ENCODE assay signal across 8 cellular contexts in genomic region chr1:224542783-224543440, GRCh38.
A peak's percentile ranks its signal among the peaks of the same experiment; 100 is the strongest.
DNase-seq lines count a peak whose midpoint lies in the region; ATAC-seq and TF ChIP-seq lines count a peak whose summit lies in the region.

No MANE protein-coding gene starts in this region.

- H3K27ac ChIP-seq in Karpas-422 (ENCODE audit: low read length), result no peak overlapping the region

- no peaks in the 10 kb centered on the region for H3K4me1 ChIP-seq in Karpas-422 (ENCODE audit: low read length)

- H3K4me3 Mint-ChIP-seq in WTC11 (no peak overlapping the region), nephron progenitor cell (no peak overlapping the region)

- no peaks in the 10 kb centered on the region for H3K79me2 ChIP-seq in Karpas-422 (ENCODE audit: low read length)

- H3K27me3 Mint-ChIP-seq in WTC11 (ENCODE audit: low read depth) (peaks cover 8% of the 10 kb centered on the region), nephron progenitor cell (ENCODE audit: low read depth, poor library complexity) (no peaks in the 10 kb centered on the region)

- no peaks in the 10 kb centered on the region for H3K27me3 ChIP-seq in Karpas-422 (ENCODE audit: low read length)

- no peak overlapping the region for H3K4me3 ChIP-seq in Karpas-422 (ENCODE audit: low read length)

- H3K36me3 Mint-ChIP-seq in WTC11, result no peaks in the 10 kb centered on the region
- H3K36me3 Mint-ChIP-seq in nephron progenitor cell (ENCODE audit: low read depth), result peaks cover 4% of the 10 kb centered on the region

- no peak overlapping the region for H3K9ac ChIP-seq in Karpas-422 (ENCODE audit: low read length)

- H3K27ac Mint-ChIP-seq in WTC11, result no peak overlapping the region
- no peak overlapping the region for H3K27ac Mint-ChIP-seq in nephron progenitor cell

- peak; percentile 22; the same call in 1 of the 2 replicates for ATAC-seq in WTC11

- H3K4me1 Mint-ChIP-seq in WTC11 (peaks cover 8% of the 10 kb centered on the region), nephron progenitor cell (peaks cover 9% of the 10 kb centered on the region)

- POLR2A ChIA-PET in WTC11 (lab: Charles Lee), result no interaction called here

- no peaks in the 10 kb centered on the region for H3K9me2 ChIP-seq in Karpas-422 (replicated peaks; ENCODE audit: insufficient read depth, low read length)

- no peak overlapping the region for H3K4me2 ChIP-seq in Karpas-422 (ENCODE audit: low read depth, low read length, poor library complexity, severe bottlenecking)

- DNase-seq in AG08395 (ENCODE audit: low spot score) (peak; percentile 92), HS-27A (ENCODE audit: low read depth) (peak; percentile 93), WTC11 (ENCODE audit: low spot score) (no peak), iris pigment epithelial cell (ENCODE audit: low read depth) (peak; percentile 97), NCI-H2227 (lab: John Stamatoyannopoulos, UW; ENCODE audit: unreplicated experiment) (no peak), NCI-H1048 (lab: John Stamatoyannopoulos, UW) (no peak), Karpas-422 (no peak), nephron progenitor cell (no peak)

- H3K9me3 Mint-ChIP-seq in WTC11 (peaks cover 25% of the 10 kb centered on the region), nephron progenitor cell (peaks cover 3% of the 10 kb centered on the region)

- TF ChIP-seq CTCF in WTC11 (IDR thresholded peaks at IDR 0.05) (no peak), nephron progenitor cell (IDR thresholded peaks at IDR 0.05) (no peak)

- H3K9me3 ChIP-seq in Karpas-422 (ENCODE audit: low read length), result no peaks in the 10 kb centered on the region

- CTCF ChIA-PET in WTC11 (lab: Charles Lee), result interaction anchor here (1.2 kb wide), 1 partner anchor 380 kb away, joined by 4 read pairs; no protein-coding TSS in a partner anchor

- no peaks in the 10 kb centered on the region for H4K20me1 ChIP-seq in Karpas-422 (ENCODE audit: insufficient read depth, low read depth, low read length)

- no peak overlapping the region for H2AFZ ChIP-seq in Karpas-422 (ENCODE audit: low read length)

- no peaks in the 10 kb centered on the region for H3K36me3 ChIP-seq in Karpas-422 (ENCODE audit: insufficient read depth, low read length)

TF ChIP-seq in WTC11, 78 proteins besides CTCF, POLR2A, EP300 and RAD21 (continues in another document):
- TF ChIP-seq ZNF138 (CRISPR knock-in tag; conservative IDR thresholded peaks at IDR 0.05) (no peak), ZMAT4 (CRISPR knock-in tag; IDR thresholded peaks at IDR 0.05) (no peak), ZNF532 (CRISPR knock-in tag; IDR thresholded peaks at IDR 0.05; ENCODE audit: borderline replicate concordance) (no peak), ZNF423 (CRISPR knock-in tag; IDR thresholded peaks at IDR 0.05) (no peak), ZNF425 (CRISPR knock-in tag; conservative IDR thresholded peaks at IDR 0.05) (no peak), NFYB (CRISPR knock-in tag; conservative IDR thresholded peaks at IDR 0.05; ENCODE audit: low read depth) (no peak), FOXP1 (CRISPR knock-in tag; IDR thresholded peaks at IDR 0.05; ENCODE audit: borderline replicate concordance) (no peak), TCF7 (CRISPR knock-in tag; IDR thresholded peaks at IDR 0.05; ENCODE audit: low read depth) (no peak), FOXJ3 (CRISPR knock-in tag; IDR thresholded peaks at IDR 0.05; ENCODE audit: borderline replicate concordance) (no peak), ATF3 (CRISPR knock-in tag; conservative IDR thresholded peaks at IDR 0.05) (no peak), E2F5 (CRISPR knock-in tag; IDR thresholded peaks at IDR 0.05) (no peak), PRDM15 (CRISPR knock-in tag; IDR thresholded peaks at IDR 0.05) (no peak), ZNF121 (CRISPR knock-in tag; IDR thresholded peaks at IDR 0.05) (no peak), SMAD3 (CRISPR knock-in tag; IDR thresholded peaks at IDR 0.05; ENCODE audit: borderline replicate concordance) (no peak)

Comparison
In these comparisons a context has a peak if more than half of its experiments do, and no peak if none do; other contexts are left out.
1. DNase-seq: peak in AG08395 (single experiment), HS-27A (single experiment) and iris pigment epithelial cell (single experiment); none in WTC11 (single experiment), NCI-H2227 (single experiment), NCI-H1048 (single experiment), Karpas-422 (single experiment) and nephron progenitor cell (single experiment).